In genomic region chrX:21905976-21906375, GRCh38 we compare ENCODE assay signal across 15 cellular contexts. TPM values are rescaled to one million over a fixed set of nuclear protein-coding genes. Genes with fewer than 3 reads are reported as not detected.
DNase-seq lines count a peak whose midpoint lies in the region; TF ChIP-seq lines count a peak whose summit lies in the region.
"Had no signal": no experiment of that assay in that cellular context is flagged by ENCODE, and none has a peak within 500 bp of the region (broad histone marks: within the 10 kb centered on the region; RNA-seq: fewer than 3 reads in every experiment).

No MANE protein-coding gene starts in this region.

- H3K27me3 ChIP-seq in cardiac muscle cell (no peaks in the 10 kb centered on the region), right atrium auricular region (no peaks in the 10 kb centered on the region), H7 (ENCODE audit: control insufficient read depth, insufficient read depth, low read length) (no peaks in the 10 kb centered on the region)

- H3K9me3 ChIP-seq in cardiac muscle cell (ENCODE audit: low read depth): no peaks in the 10 kb centered on the region
- no peaks in the 10 kb centered on the region for H3K9me3 ChIP-seq in right atrium auricular region

- H3K36me3 Mint-ChIP-seq in nephron progenitor cell (ENCODE audit: low read depth): no peaks in the 10 kb centered on the region

- H3K36me3 ChIP-seq in cardiac muscle cell (no peaks in the 10 kb centered on the region), right atrium auricular region (no peaks in the 10 kb centered on the region), H7 (replicated peaks; ENCODE audit: control insufficient read depth, insufficient read depth, low read length) (no peaks in the 10 kb centered on the region)

- H3K27ac Mint-ChIP-seq in nephron progenitor cell: peak overlapping the region; percentile 71
- H3K27ac Mint-ChIP-seq: HFFc6 had no signal

- H3K27ac ChIP-seq in cardiac muscle cell (peak overlapping the region; percentile 12), right atrium auricular region (no peak overlapping the region)
- H3K27ac ChIP-seq: GM23248, PC-9 had no signal

- H3K4me1 Mint-ChIP-seq in nephron progenitor cell: peaks cover 30% of the 10 kb centered on the region

- TF ChIP-seq CTCF in cardiac muscle cell (IDR thresholded peaks at IDR 0.05; ENCODE audit: low read depth, low read length): no peak
- TF ChIP-seq CTCF in right atrium auricular region (IDR thresholded peaks at IDR 0.05): no peak
- no peak for TF ChIP-seq CTCF in nephron progenitor cell (IDR thresholded peaks at IDR 0.05)
- no peak for TF ChIP-seq CTCF in GM13976 (IDR thresholded peaks at IDR 0.05; ENCODE audit: borderline replicate concordance, control extremely low read depth, extremely low read depth, insufficient read depth, missing control alignments)

- no peaks in the 10 kb centered on the region for H3K9me3 Mint-ChIP-seq in nephron progenitor cell
- H3K9me3 Mint-ChIP-seq: HFFc6 had no signal

- in situ Hi-C loops in GM13976 (cut with MboI; ENCODE audit: low sequenced_read_pairs, unreplicated experiment): no loop called here

- no peaks in the 10 kb centered on the region for H3K27me3 Mint-ChIP-seq in nephron progenitor cell (ENCODE audit: low read depth, poor library complexity)

- no peak for DNase-seq in cardiac muscle cell (ENCODE audit: low read depth in 1 of 2, low spot score in 1 of 2)
- DNase-seq in right atrium auricular region (ENCODE audit: low spot score): no peak
- DNase-seq in NCI-H748 treated with DMSO at 0.1 percent for 48 hours (lab: John Stamatoyannopoulos, UW): peak; percentile 13
- no peak for DNase-seq in nephron progenitor cell
- no peak for DNase-seq in H7
- DNase-seq in NCI-H2029 (lab: John Stamatoyannopoulos, UW): no peak
- no peak for DNase-seq in HT-29 (ENCODE audit: low spot score)
- no peak for DNase-seq in GM13976 (ENCODE audit: low spot score)
- DNase-seq: DND-41, GM23248, HFFc6, NCI-H1105 treated with DMSO at 0.1 percent for 48 hours, NCI-H226, PC-9, SW 1271 had no signal

- H3K4me1 ChIP-seq in cardiac muscle cell (ENCODE audit: low read depth) (peaks cover 19% of the 10 kb centered on the region), right atrium auricular region (no peaks in the 10 kb centered on the region)

- H3K4me3 ChIP-seq in cardiac muscle cell (no peak overlapping the region), right atrium auricular region (no peak overlapping the region), H7 (ENCODE audit: insufficient read depth, low read depth, low read length) (no peak overlapping the region)
- H3K4me3 ChIP-seq: GM23248, PC-9 had no signal

- no peak overlapping the region for H3K4me3 Mint-ChIP-seq in nephron progenitor cell
- H3K4me3 Mint-ChIP-seq: HFFc6 had no signal

RNA-seq across cellular contexts. Expression of gene SMS, which starts 34.5 kb away (rescaled TPM):
- total RNA-seq in cardiac muscle cell (213 and 253 TPM in 2 replicates), right atrium auricular region (10 to 100 TPM; 40.3 to 41.3 TPM)
- polyA plus RNA-seq in cardiac muscle cell: 403 and 501 TPM in 2 replicates
- 396 and 418 TPM in 2 replicates for total RNA-seq in H7 (2014; rRNA removed; shearing (Covaris generic))
- total RNA-seq in HT-29 (2014; rRNA removed; shearing (Covaris generic)): 134 and 173 TPM in 2 replicates

RNA-seq across cellular contexts. Expression of gene YY2, which starts 50.2 kb away (rescaled TPM):
- 0.63 and 1.1 TPM in 2 replicates for total RNA-seq in cardiac muscle cell
- polyA plus RNA-seq in cardiac muscle cell: 1.1 and 1.5 TPM in 2 replicates
- under 1 TPM; 0.63 to 0.98 TPM for total RNA-seq in right atrium auricular region
- 0.10 and 0.30 TPM in 2 replicates for total RNA-seq in H7 (2014; rRNA removed; shearing (Covaris generic))
- 1.1 and 2.0 TPM in 2 replicates for total RNA-seq in HT-29 (2014; rRNA removed; shearing (Covaris generic))
